ENCODE assay signal across 1 cellular context in genomic region chr14:94481468-94482131, GRCh38.
TF ChIP-seq lines count a peak whose summit lies in the region.

No MANE protein-coding gene starts in this region.

TF ChIP-seq in IMR-90, 13 proteins besides CTCF, POLR2A, EP300 and RAD21:
- TF ChIP-seq BHLHE40 (IDR thresholded peaks at IDR 0.05; ENCODE audit: low read depth, low read length) (no peak), USF2 (IDR thresholded peaks at IDR 0.05; ENCODE audit: low read depth, low read length) (no peak), CEBPB (IDR thresholded peaks at IDR 0.05; ENCODE audit: low read depth, low read length) (no peak), RCOR1 (IDR thresholded peaks at IDR 0.05; ENCODE audit: insufficient replicate concordance, low read length) (no peak), RFX5 (IDR thresholded peaks at IDR 0.05; ENCODE audit: low read depth, low read length) (no peak), ELK1 (IDR thresholded peaks at IDR 0.05; ENCODE audit: borderline replicate concordance, low read depth, low read length) (no peak), MXI1 (IDR thresholded peaks at IDR 0.05; ENCODE audit: borderline replicate concordance, low read depth, low read length) (no peak), MAZ (IDR thresholded peaks at IDR 0.05; ENCODE audit: borderline replicate concordance, low read depth, low read length) (no peak), MAFK (IDR thresholded peaks at IDR 0.05; ENCODE audit: low read depth, low read length) (no peak), NFE2L2 (IDR thresholded peaks at IDR 0.05; ENCODE audit: low read depth, low read length) (no peak), CHD1 (IDR thresholded peaks at IDR 0.05; ENCODE audit: low read depth, low read length) (no peak), SMC3 (IDR thresholded peaks at IDR 0.05; ENCODE audit: low read depth, low read length) (no peak), FOS (IDR thresholded peaks at IDR 0.05; ENCODE audit: low read depth, low read length) (no peak)
